Comparison of ENCODE assay signal across 21 cellular contexts in genomic region chr1:45002650-45003645, GRCh38. TPM values are rescaled to one million over a fixed set of nuclear protein-coding genes. Genes with fewer than 3 reads are reported as not detected.
DNase-seq lines count a peak whose midpoint lies in the region; ATAC-seq and TF ChIP-seq lines count a peak whose summit lies in the region.
"Had no signal": no experiment of that assay in that cellular context is flagged by ENCODE, and none has a peak within 500 bp of the region (broad histone marks: within the 10 kb centered on the region; RNA-seq: fewer than 3 reads in every experiment).

No MANE protein-coding gene starts in this region.

- peak overlapping the region; percentile 8 to 75 for H3K27ac Mint-ChIP-seq in stimulated activated naive CD8-positive, alpha-beta T cell treated with anti-CD3 and anti-CD28 coated beads, Interleukin-15, amount 100 ng/mL, for 72 hours
- H3K27ac Mint-ChIP-seq: activated B cell treated with CpG ODN at 0.5 μM for 24 hours; activated CD4-positive, alpha-beta memory T cell treated with anti-CD3 and anti-CD28 coated beads for 36 hours; endodermal cell had no signal

- CTCF ChIA-PET in mammary epithelial cell (lab: Charles Lee; ENCODE audit: low non-redundant PET) = no interaction called here

- H3K4me1 Mint-ChIP-seq in stimulated activated naive CD8-positive, alpha-beta T cell treated with anti-CD3 and anti-CD28 coated beads, Interleukin-15, amount 100 ng/mL, for 72 hours = peaks cover 11% of the 10 kb centered on the region

- H3K4me1 ChIP-seq in mammary epithelial cell (ENCODE audit: insufficient read depth, low read length) (no peaks in the 10 kb centered on the region), mucosa of descending colon (ENCODE audit: low read depth) (no peaks in the 10 kb centered on the region), upper lobe of right lung (peaks cover 11% of the 10 kb centered on the region), tibial artery (peaks cover 0 to 10% (median 0%) of the 10 kb centered on the region in 4 donors)
- H3K4me1 ChIP-seq: colonic mucosa, tibial nerve had no signal

- no peak overlapping the region for H3K9ac ChIP-seq in mammary epithelial cell (ENCODE audit: insufficient read depth, low read length)

- no peak overlapping the region for H2AFZ ChIP-seq in mammary epithelial cell (ENCODE audit: low read depth, low read length)

- H3K27me3 Mint-ChIP-seq in stimulated activated naive CD8-positive, alpha-beta T cell treated with anti-CD3 and anti-CD28 coated beads, Interleukin-15, amount 100 ng/mL, for 72 hours = no peaks in the 10 kb centered on the region
- H3K27me3 Mint-ChIP-seq: activated B cell treated with CpG ODN at 0.5 μM for 24 hours; activated CD4-positive, alpha-beta memory T cell treated with anti-CD3 and anti-CD28 coated beads for 36 hours had no signal

- intact Hi-C loops in mammary epithelial cell (cut with micrococcal nuclease) (no loop called here), mucosa of descending colon (cut with DNase I, micrococcal nuclease) (no loop called here), upper lobe of right lung (cut with DNase I) (no loop called here), tibial artery (cut with DNase I; ENCODE audit: low total_unique reads) (loop anchor here (5.0 to 10.0 kb wide), 2 partner anchors 156 to 278 kb away; no protein-coding TSS in a partner anchor)

- ATAC-seq in stimulated activated naive CD8-positive, alpha-beta T cell treated with anti-CD3 and anti-CD28 coated beads, Interleukin-15, amount 100 ng/mL, for 72 hours = no peak
- ATAC-seq in stimulated activated naive CD8-positive, alpha-beta T cell treated with anti-CD3 and anti-CD28 coated beads, Interleukin-15, Interleukin-2, amounts not matched to agents 100 U/mL and 50 U/mL, for 24 hours = no peak
- ATAC-seq in mucosa of descending colon = peak; percentile 61
- no peak for ATAC-seq in upper lobe of right lung
- ATAC-seq: HCT116, left cardiac atrium had no signal

- no peak for DNase-seq in stimulated activated naive CD8-positive, alpha-beta T cell treated with anti-CD3 and anti-CD28 coated beads, Interleukin-15, amount 100 ng/mL, for 72 hours
- DNase-seq in stimulated activated naive CD8-positive, alpha-beta T cell treated with anti-CD3 and anti-CD28 coated beads, Interleukin-15, Interleukin-2, amounts not matched to agents 100 U/mL and 50 U/mL, for 24 hours = no peak
- DNase-seq in mammary epithelial cell (no peak), mucosa of descending colon (no peak), upper lobe of right lung (peak; percentile 53), tibial artery (no peak), hepatic stellate cell (ENCODE audit: low spot score) (no peak), globus pallidus (ENCODE audit: low spot score) (no peak)
- DNase-seq: activated B cell treated with CpG ODN at 0.5 μM for 24 hours; activated CD4-positive, alpha-beta memory T cell treated with anti-CD3 and anti-CD28 coated beads for 36 hours; colonic mucosa; DMS53; endodermal cell; GF-D8; left cardiac atrium; MG63; NCI-H1436; NCI-H510A treated with DMSO at 0.1 percent for 48 hours; stimulated activated naive CD4-positive, alpha-beta T cell treated with Interleukin-2 at 50 U/mL for 16 hours had no signal

- H3K36me3 ChIP-seq in mammary epithelial cell (ENCODE audit: insufficient read depth, low read length) (peaks cover 8% of the 10 kb centered on the region), mucosa of descending colon (ENCODE audit: low read depth) (peaks cover 17% of the 10 kb centered on the region), upper lobe of right lung (peaks cover 61% of the 10 kb centered on the region), tibial artery (peaks cover 51 to 65% (median 55%) of the 10 kb centered on the region in 3 donors)

- no peak overlapping the region for H3K4me3 Mint-ChIP-seq in stimulated activated naive CD8-positive, alpha-beta T cell treated with anti-CD3 and anti-CD28 coated beads, Interleukin-15, amount 100 ng/mL, for 72 hours
- H3K4me3 Mint-ChIP-seq: activated B cell treated with CpG ODN at 0.5 μM for 24 hours; activated CD4-positive, alpha-beta memory T cell treated with anti-CD3 and anti-CD28 coated beads for 36 hours; endodermal cell had no signal

- H3K27ac ChIP-seq in mammary epithelial cell (ENCODE audit: insufficient read depth, low read depth, low read length) (no peak overlapping the region), upper lobe of right lung (no peak overlapping the region), tibial artery (no peak overlapping the region)
- H3K27ac ChIP-seq: colonic mucosa, tibial nerve had no signal

- H3K27me3 ChIP-seq in mammary epithelial cell (ENCODE audit: insufficient read depth, low read length) (no peaks in the 10 kb centered on the region), upper lobe of right lung (no peaks in the 10 kb centered on the region), tibial artery (no peaks in the 10 kb centered on the region)
- H3K27me3 ChIP-seq: colonic mucosa, MG63, tibial nerve had no signal

- dilution Hi-C loops in mammary epithelial cell (cut with HindIII; ENCODE audit: low sequenced_read_pairs) = no loop called here

- in situ Hi-C loops in mammary epithelial cell (cut with MboI; ENCODE audit: low sequenced_read_pairs in 2 of 2) = loop anchor here in 1 of 2 donors (10.0 kb wide), 1 partner anchor 168 kb away; no protein-coding TSS in a partner anchor

- TF ChIP-seq CTCF in mammary epithelial cell (conservative IDR thresholded peaks at IDR 0.05 in 1 of 2, IDR thresholded peaks at IDR 0.05 in 1 of 2; ENCODE audit: extremely low read depth in 1 of 2, insufficient read depth in 1 of 2, low read depth in 1 of 2, low read length in 2 of 2) (no peak), mucosa of descending colon (IDR thresholded peaks at IDR 0.05) (no peak), upper lobe of right lung (IDR thresholded peaks at IDR 0.05) (no peak), tibial artery (IDR thresholded peaks at IDR 0.05) (no peak)

- no peak overlapping the region for H3K4me2 ChIP-seq in mammary epithelial cell (ENCODE audit: insufficient read depth, low read depth, low read length)

- no peak overlapping the region for H3K4me3 ChIP-seq in mammary epithelial cell (replicated peaks in 1 of 3; ENCODE audit: insufficient read depth in 1 of 3, low read depth in 2 of 3, low read length in 3 of 3)
- no peak overlapping the region for H3K4me3 ChIP-seq in mucosa of descending colon
- H3K4me3 ChIP-seq in upper lobe of right lung = no peak overlapping the region
- no peak overlapping the region for H3K4me3 ChIP-seq in tibial artery
- H3K4me3 ChIP-seq: colonic mucosa, MG63, tibial nerve had no signal

- no peaks in the 10 kb centered on the region for H3K9me3 Mint-ChIP-seq in stimulated activated naive CD8-positive, alpha-beta T cell treated with anti-CD3 and anti-CD28 coated beads, Interleukin-15, amount 100 ng/mL, for 72 hours
- H3K9me3 Mint-ChIP-seq: activated B cell treated with CpG ODN at 0.5 μM for 24 hours; activated CD4-positive, alpha-beta memory T cell treated with anti-CD3 and anti-CD28 coated beads for 36 hours; endodermal cell had no signal

- H3K79me2 ChIP-seq in mammary epithelial cell (ENCODE audit: insufficient read depth, low read length) = no peaks in the 10 kb centered on the region

- H4K20me1 ChIP-seq in mammary epithelial cell (ENCODE audit: insufficient read depth, low read length) = no peaks in the 10 kb centered on the region

- H3K9me3 ChIP-seq in mammary epithelial cell (replicated peaks; ENCODE audit: insufficient read depth, low read length) = no peaks in the 10 kb centered on the region
- no peaks in the 10 kb centered on the region for H3K9me3 ChIP-seq in mucosa of descending colon
- H3K9me3 ChIP-seq in upper lobe of right lung = no peaks in the 10 kb centered on the region
- H3K9me3 ChIP-seq in tibial artery = no peaks in the 10 kb centered on the region
- H3K9me3 ChIP-seq: colonic mucosa, MG63, tibial nerve had no signal

- TSS peak; percentile 37 for BruUV-seq in mammary epithelial cell (replicated peaks; lab: Mats Ljungman, UMichigan)

- 88% methylated on average over 9 of the region's 17 CpGs for WGBS in mammary epithelial cell (ENCODE audit: low coverage, missing lambda C conversion rate)

RNA-seq across cellular contexts. Expression of gene HECTD3, which starts 8.2 kb away (rescaled TPM):
- total RNA-seq in mammary epithelial cell (10 to 100 TPM; 18.5 to 29.4 TPM), mucosa of descending colon (100 to 1,000 TPM in 2 of 3 donors, 10 to 100 TPM in 1; 78.0 to 143 (median 108) TPM), upper lobe of right lung (43.6 TPM)
- 33.0 TPM for polyA plus RNA-seq in mammary epithelial cell
- 81.4 TPM for polyA minus RNA-seq in mammary epithelial cell

RNA-seq across cellular contexts. Expression of gene UROD, which starts 9.1 kb away (rescaled TPM):
- 100 to 1,000 TPM; 100 to 108 TPM for total RNA-seq in mammary epithelial cell
- polyA plus RNA-seq in mammary epithelial cell = 217 TPM
- 159 TPM for polyA minus RNA-seq in mammary epithelial cell
- 10 to 100 TPM; 44.8 to 69.8 (median 51.3) TPM for total RNA-seq in mucosa of descending colon
- total RNA-seq in upper lobe of right lung = 51.4 TPM

RNA-seq across cellular contexts. Expression of gene EIF2B3, which starts 16.6 kb away (rescaled TPM):
- total RNA-seq in mammary epithelial cell (10 to 100 TPM; 28.3 to 34.8 TPM), mucosa of descending colon (10 to 100 TPM; 11.1 to 19.8 (median 15.7) TPM), upper lobe of right lung (22.6 TPM)
- 36.9 TPM for polyA plus RNA-seq in mammary epithelial cell
- 49.1 TPM for polyA minus RNA-seq in mammary epithelial cell
